ENCODE assay signal across 9 cellular contexts in the genomic region with DNA sequence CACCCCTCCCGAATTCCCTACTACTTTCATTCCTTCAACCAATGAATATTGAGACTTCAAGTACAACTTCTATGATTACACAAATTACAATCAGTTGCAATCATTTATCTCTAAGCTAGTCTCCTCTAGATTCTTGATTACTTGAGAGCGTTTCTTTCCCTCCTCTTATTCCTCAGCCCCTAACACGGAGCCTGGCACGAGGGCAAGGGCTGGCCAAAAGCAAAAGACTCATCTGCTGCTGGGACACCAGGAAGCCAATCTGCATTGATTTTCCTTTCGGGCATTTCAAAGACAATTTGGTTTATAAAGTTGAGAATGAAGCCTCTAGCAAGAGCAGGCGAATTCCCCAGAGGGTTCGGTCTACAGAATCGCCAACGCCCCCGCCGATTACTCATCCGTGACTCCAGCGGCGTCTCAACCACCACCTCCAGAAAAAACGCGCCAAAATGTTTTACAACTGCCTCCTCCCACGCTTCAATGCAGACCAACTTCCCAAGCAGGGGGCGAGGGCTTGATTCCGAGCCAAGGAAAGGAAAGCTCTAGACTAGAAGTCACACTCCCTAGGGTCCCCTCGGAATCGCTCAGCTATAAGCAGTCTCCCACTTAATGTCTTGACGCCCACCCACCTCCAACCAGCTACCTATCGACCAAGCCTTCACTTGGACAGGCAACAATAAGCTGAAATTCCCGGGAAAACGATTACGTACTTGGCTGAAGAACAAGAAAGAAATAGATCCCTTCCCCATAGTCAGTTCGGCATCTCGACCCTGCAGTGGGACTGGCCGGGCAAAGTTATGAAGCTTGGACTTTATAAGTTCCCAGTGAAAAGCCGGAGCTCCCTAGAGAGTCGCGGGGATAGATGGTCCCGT. TPM values are rescaled to one million over a fixed set of nuclear protein-coding genes. Genes with fewer than 3 reads are reported as not detected.
DNase-seq lines count a peak whose midpoint lies in the region; ATAC-seq and TF ChIP-seq lines count a peak whose summit lies in the region.
"Had no signal": no experiment of that assay in that cellular context is flagged by ENCODE, and none has a peak within 500 bp of the region (broad histone marks: within the 10 kb centered on the region; RNA-seq: fewer than 3 reads in every experiment).

No MANE protein-coding gene starts in this region.

- H3K27ac Mint-ChIP-seq in activated T-cell treated with anti-CD3 and anti-CD28 coated beads, Interleukin-2, amount 50 U/mL, for 24 hours: no peak overlapping the region
- peak overlapping the region; percentile 85 for H3K27ac Mint-ChIP-seq in glutamatergic neuron (ENCODE audit: unreplicated experiment)

- H3K36me3 ChIP-seq in tibial artery: no peaks in the 10 kb centered on the region
- H3K36me3 ChIP-seq in esophagus squamous epithelium: no peaks in the 10 kb centered on the region

- no peaks in the 10 kb centered on the region for H3K9me3 ChIP-seq in tibial artery
- H3K9me3 ChIP-seq in esophagus squamous epithelium: no peaks in the 10 kb centered on the region

- 7% methylated on average over 28 to 29 of the region's 33 CpGs for WGBS in esophagus squamous epithelium, 2 donors

- no peak overlapping the region for H3K27ac ChIP-seq in tibial artery
- no peak overlapping the region for H3K27ac ChIP-seq in esophagus squamous epithelium
- H3K27ac ChIP-seq: parathyroid adenoma had no signal

- H3K27me3 ChIP-seq in tibial artery (peaks cover 0 to 32% of the 10 kb centered on the region in 2 donors), esophagus squamous epithelium (peaks cover 0 to 62% (median 14%) of the 10 kb centered on the region in 4 donors)

- DNase-seq in activated T-cell treated with anti-CD3 and anti-CD28 coated beads, Interleukin-2, amount 50 U/mL, for 24 hours: peak; percentile 32
- no peak for DNase-seq in activated T-cell treated with anti-CD3 and anti-CD28 coated beads, Interleukin-2, amount 50 U/mL, for 4 hours
- DNase-seq in NCI-H774 (lab: John Stamatoyannopoulos, UW) (peak; percentile 53), glutamatergic neuron (peak; percentile 37), tibial artery (peak in 1 of 2 donors; percentile 21), H4 (ENCODE audit: low spot score) (no peak), esophagus squamous epithelium (lab: John Stamatoyannopoulos, UW) (no peak)
- no peak for DNase-seq in stimulated activated naive CD4-positive, alpha-beta T cell (lab: John Stamatoyannopoulos, UW)

- H3K4me3 Mint-ChIP-seq in activated T-cell treated with anti-CD3 and anti-CD28 coated beads, Interleukin-2, amount 50 U/mL, for 24 hours: no peak overlapping the region
- no peak overlapping the region for H3K4me3 Mint-ChIP-seq in activated T-cell treated with anti-CD3 and anti-CD28 coated beads, Interleukin-2, amount 50 U/mL, for 4 hours
- H3K4me3 Mint-ChIP-seq in glutamatergic neuron (ENCODE audit: unreplicated experiment): peak overlapping the region; percentile 98

- intact Hi-C loops in tibial artery (cut with DNase I; ENCODE audit: low total_unique reads): no loop called here
- intact Hi-C loops in esophagus squamous epithelium (cut with DNase I): no loop called here

- H3K9me3 Mint-ChIP-seq in activated T-cell treated with anti-CD3 and anti-CD28 coated beads, Interleukin-2, amount 50 U/mL, for 24 hours: no peaks in the 10 kb centered on the region
- H3K9me3 Mint-ChIP-seq in activated T-cell treated with anti-CD3 and anti-CD28 coated beads, Interleukin-2, amount 50 U/mL, for 4 hours: no peaks in the 10 kb centered on the region
- H3K9me3 Mint-ChIP-seq in glutamatergic neuron (ENCODE audit: unreplicated experiment): peaks cover 6% of the 10 kb centered on the region

- TF ChIP-seq POLR2A in esophagus squamous epithelium (IDR thresholded peaks at IDR 0.05): no peak

- H3K4me3 ChIP-seq in tibial artery: peak overlapping the region; percentile 6 to 28
- peak overlapping the region in 1 of 4 donors; percentile 39 for H3K4me3 ChIP-seq in esophagus squamous epithelium

- H3K4me1 Mint-ChIP-seq in activated T-cell treated with anti-CD3 and anti-CD28 coated beads, Interleukin-2, amount 50 U/mL, for 24 hours (ENCODE audit: low read depth): peaks cover 23% of the 10 kb centered on the region
- H3K4me1 Mint-ChIP-seq in activated T-cell treated with anti-CD3 and anti-CD28 coated beads, Interleukin-2, amount 50 U/mL, for 4 hours (ENCODE audit: low read depth): peaks cover 17% of the 10 kb centered on the region
- H3K4me1 Mint-ChIP-seq in glutamatergic neuron (ENCODE audit: low read depth, unreplicated experiment): peaks cover 30% of the 10 kb centered on the region

- peaks cover 67% of the 10 kb centered on the region for H3K27me3 Mint-ChIP-seq in activated T-cell treated with anti-CD3 and anti-CD28 coated beads, Interleukin-2, amount 50 U/mL, for 24 hours
- H3K27me3 Mint-ChIP-seq in activated T-cell treated with anti-CD3 and anti-CD28 coated beads, Interleukin-2, amount 50 U/mL, for 4 hours (ENCODE audit: low read depth): peaks cover 59% of the 10 kb centered on the region
- H3K27me3 Mint-ChIP-seq in glutamatergic neuron (ENCODE audit: unreplicated experiment): peaks cover 10% of the 10 kb centered on the region

- no peaks in the 10 kb centered on the region for H3K36me3 Mint-ChIP-seq in activated T-cell treated with anti-CD3 and anti-CD28 coated beads, Interleukin-2, amount 50 U/mL, for 24 hours (ENCODE audit: low read depth)
- no peaks in the 10 kb centered on the region for H3K36me3 Mint-ChIP-seq in activated T-cell treated with anti-CD3 and anti-CD28 coated beads, Interleukin-2, amount 50 U/mL, for 4 hours (ENCODE audit: insufficient read depth)
- H3K36me3 Mint-ChIP-seq in glutamatergic neuron (ENCODE audit: unreplicated experiment): no peaks in the 10 kb centered on the region

- TF ChIP-seq CTCF in glutamatergic neuron (IDR thresholded peaks at IDR 0.05; ENCODE audit: partially characterized antibody, unreplicated experiment) (no peak), tibial artery (IDR thresholded peaks at IDR 0.05) (no peak), esophagus squamous epithelium (IDR thresholded peaks at IDR 0.05) (no peak)

- ATAC-seq in activated T-cell treated with anti-CD3 and anti-CD28 coated beads, Interleukin-2, amount 50 U/mL, for 4 hours: no peak

- H3K4me1 ChIP-seq in tibial artery: peaks cover 0 to 37% (median 23%) of the 10 kb centered on the region in 4 donors
- H3K4me1 ChIP-seq in esophagus squamous epithelium: peaks cover 0 to 32% (median 19%) of the 10 kb centered on the region in 3 donors

RNA-seq across cellular contexts. Expression of gene PCSK1, which starts 1.4 kb away (rescaled TPM):
- total RNA-seq in activated T-cell treated with anti-CD3 and anti-CD28 coated beads, Interleukin-2, amount 50 U/mL, for 4 hours: not detected
- 11.6 TPM for total RNA-seq in glutamatergic neuron (ENCODE audit: unreplicated experiment)
- not detected in 2 replicates for total RNA-seq in H4 (2014; rRNA removed; shearing (Covaris generic))
- 1 to 10 TPM in 1 of 4 donors, under 1 TPM in 2, not detected in 1; 0.09 to 1.1 (median 0.19) TPM for total RNA-seq in esophagus squamous epithelium

Comparison
In these comparisons a context has a peak if more than half of its experiments do, and no peak if none do; other contexts are left out.
1. DNase-seq: peak in activated T-cell treated with anti-CD3 and anti-CD28 coated beads, Interleukin-2, amount 50 U/mL, for 24 hours (single experiment), NCI-H774 (single experiment) and glutamatergic neuron (single experiment); none in activated T-cell treated with anti-CD3 and anti-CD28 coated beads, Interleukin-2, amount 50 U/mL, for 4 hours (single experiment), stimulated activated naive CD4-positive, alpha-beta T cell (0 of 6), H4 (single experiment) and esophagus squamous epithelium (single experiment).